1 cellular context compared by ENCODE assay signal in the genomic region with DNA sequence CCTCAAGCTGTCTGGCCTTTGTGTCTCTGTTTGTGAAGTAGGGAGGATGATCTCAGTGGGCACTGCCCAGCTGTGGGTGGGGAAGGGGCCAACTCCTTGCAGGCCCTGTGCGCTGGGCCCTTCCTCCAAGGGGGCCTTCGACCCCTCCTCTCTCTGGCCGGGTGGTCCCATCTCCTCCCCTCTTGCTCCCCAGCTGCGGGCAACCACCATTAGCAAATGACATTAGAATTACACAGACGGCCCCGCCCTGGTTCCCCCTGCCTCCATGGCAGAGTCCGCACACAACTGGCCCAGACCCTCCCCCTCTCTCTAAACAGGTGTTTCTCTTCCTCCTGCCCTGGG.
TF ChIP-seq lines count a peak whose summit lies in the region.

No MANE protein-coding gene starts in this region.

TF ChIP-seq in WTC11, 78 proteins besides CTCF, POLR2A, EP300 and RAD21 (continued from another document):
- TF ChIP-seq, protein P1, sequence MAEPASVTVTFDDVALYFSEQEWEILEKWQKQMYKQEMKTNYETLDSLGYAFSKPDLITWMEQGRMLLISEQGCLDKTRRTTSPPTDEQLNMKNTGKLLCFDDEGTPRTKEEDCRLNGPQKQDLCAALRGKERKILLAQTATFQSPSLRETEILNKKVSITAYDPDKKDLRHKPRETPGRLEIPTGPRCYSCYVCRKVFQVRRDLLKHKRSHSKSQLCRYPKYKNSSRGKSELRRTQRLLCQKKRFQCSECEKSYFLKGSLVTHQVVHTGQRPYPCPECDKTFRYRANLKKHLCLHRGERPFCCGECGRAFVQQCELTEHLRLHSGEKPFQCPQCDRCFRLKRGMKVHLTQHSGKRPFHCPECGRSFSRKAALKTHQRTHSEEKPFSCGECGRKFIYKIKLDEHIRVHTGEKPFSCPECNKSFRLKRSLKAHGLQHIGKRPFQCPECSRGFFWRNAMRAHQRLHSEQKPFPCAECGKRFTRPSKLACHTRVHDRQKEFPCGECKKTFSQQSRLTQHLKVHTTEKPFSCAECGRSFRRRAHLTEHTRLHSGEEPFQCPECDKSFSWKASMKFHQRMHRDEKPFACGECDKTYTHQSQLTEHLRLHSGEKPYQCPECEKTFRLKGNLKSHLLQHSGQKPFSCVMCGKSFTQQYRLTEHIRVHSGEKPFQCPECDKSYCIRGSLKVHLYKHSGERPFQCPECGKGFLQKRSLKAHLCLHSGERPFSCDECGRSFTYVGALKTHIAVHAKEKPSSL (CRISPR knock-in tag; conservative IDR thresholded peaks at IDR 0.05), result no peak
- TF ChIP-seq ZNF263 (CRISPR knock-in tag; IDR thresholded peaks at IDR 0.05; ENCODE audit: low read depth) (no peak), CBFB (CRISPR knock-in tag; IDR thresholded peaks at IDR 0.05; ENCODE audit: low read depth) (no peak), PRRX2 (CRISPR knock-in tag; IDR thresholded peaks at IDR 0.05) (no peak), JUN (CRISPR knock-in tag; IDR thresholded peaks at IDR 0.05) (no peak), TEAD1 (CRISPR knock-in tag; IDR thresholded peaks at IDR 0.05) (no peak), GRHL2 (CRISPR knock-in tag; IDR thresholded peaks at IDR 0.05; ENCODE audit: insufficient replicate concordance, severe bottlenecking) (no peak), ZNF671 (CRISPR knock-in tag; IDR thresholded peaks at IDR 0.05) (no peak), TP53 (CRISPR knock-in tag; IDR thresholded peaks at IDR 0.05) (no peak)
- TF ChIP-seq, protein P2, sequence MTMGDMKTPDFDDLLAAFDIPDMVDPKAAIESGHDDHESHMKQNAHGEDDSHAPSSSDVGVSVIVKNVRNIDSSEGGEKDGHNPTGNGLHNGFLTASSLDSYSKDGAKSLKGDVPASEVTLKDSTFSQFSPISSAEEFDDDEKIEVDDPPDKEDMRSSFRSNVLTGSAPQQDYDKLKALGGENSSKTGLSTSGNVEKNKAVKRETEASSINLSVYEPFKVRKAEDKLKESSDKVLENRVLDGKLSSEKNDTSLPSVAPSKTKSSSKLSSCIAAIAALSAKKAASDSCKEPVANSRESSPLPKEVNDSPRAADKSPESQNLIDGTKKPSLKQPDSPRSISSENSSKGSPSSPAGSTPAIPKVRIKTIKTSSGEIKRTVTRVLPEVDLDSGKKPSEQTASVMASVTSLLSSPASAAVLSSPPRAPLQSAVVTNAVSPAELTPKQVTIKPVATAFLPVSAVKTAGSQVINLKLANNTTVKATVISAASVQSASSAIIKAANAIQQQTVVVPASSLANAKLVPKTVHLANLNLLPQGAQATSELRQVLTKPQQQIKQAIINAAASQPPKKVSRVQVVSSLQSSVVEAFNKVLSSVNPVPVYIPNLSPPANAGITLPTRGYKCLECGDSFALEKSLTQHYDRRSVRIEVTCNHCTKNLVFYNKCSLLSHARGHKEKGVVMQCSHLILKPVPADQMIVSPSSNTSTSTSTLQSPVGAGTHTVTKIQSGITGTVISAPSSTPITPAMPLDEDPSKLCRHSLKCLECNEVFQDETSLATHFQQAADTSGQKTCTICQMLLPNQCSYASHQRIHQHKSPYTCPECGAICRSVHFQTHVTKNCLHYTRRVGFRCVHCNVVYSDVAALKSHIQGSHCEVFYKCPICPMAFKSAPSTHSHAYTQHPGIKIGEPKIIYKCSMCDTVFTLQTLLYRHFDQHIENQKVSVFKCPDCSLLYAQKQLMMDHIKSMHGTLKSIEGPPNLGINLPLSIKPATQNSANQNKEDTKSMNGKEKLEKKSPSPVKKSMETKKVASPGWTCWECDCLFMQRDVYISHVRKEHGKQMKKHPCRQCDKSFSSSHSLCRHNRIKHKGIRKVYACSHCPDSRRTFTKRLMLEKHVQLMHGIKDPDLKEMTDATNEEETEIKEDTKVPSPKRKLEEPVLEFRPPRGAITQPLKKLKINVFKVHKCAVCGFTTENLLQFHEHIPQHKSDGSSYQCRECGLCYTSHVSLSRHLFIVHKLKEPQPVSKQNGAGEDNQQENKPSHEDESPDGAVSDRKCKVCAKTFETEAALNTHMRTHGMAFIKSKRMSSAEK (CRISPR knock-in tag; IDR thresholded peaks at IDR 0.05; ENCODE audit: borderline replicate concordance), result no peak
- TF ChIP-seq, protein P3, sequence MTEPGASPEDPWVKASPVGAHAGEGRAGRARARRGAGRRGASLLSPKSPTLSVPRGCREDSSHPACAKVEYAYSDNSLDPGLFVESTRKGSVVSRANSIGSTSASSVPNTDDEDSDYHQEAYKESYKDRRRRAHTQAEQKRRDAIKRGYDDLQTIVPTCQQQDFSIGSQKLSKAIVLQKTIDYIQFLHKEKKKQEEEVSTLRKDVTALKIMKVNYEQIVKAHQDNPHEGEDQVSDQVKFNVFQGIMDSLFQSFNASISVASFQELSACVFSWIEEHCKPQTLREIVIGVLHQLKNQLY (CRISPR knock-in tag; IDR thresholded peaks at IDR 0.05), result no peak
